Comparison of ENCODE assay signal across 16 cellular contexts in genomic region chr5:1068204-1068894, GRCh38. TPM values are rescaled to one million over a fixed set of nuclear protein-coding genes. Genes with fewer than 3 reads are reported as not detected.
"Had no signal": no experiment of that assay in that cellular context is flagged by ENCODE, and none has a peak within 500 bp of the region (broad histone marks: within the 10 kb centered on the region; RNA-seq: fewer than 3 reads in every experiment).

No MANE protein-coding gene starts in this region.

- H3K27me3 Mint-ChIP-seq: activated CD4-positive, alpha-beta T cell treated with anti-CD3 and anti-CD28 coated beads, Interleukin-2, amount 10 ng/mL, durations not matched to agents 24 days and 14 days; activated naive CD8-positive, alpha-beta T cell treated with anti-CD3 and anti-CD28 coated beads, Interleukin-2, amount 10 ng/mL, durations not matched to agents 7 days and 5 days; dendritic cell treated with granulocyte-macrophage colony-stimulating factor and Interleukin-4, amounts not matched to agents 40 ng/mL and 50 ng/mL, for 4 days had no signal

- H3K27ac Mint-ChIP-seq: activated CD4-positive, alpha-beta T cell treated with anti-CD3 and anti-CD28 coated beads, Interleukin-2, amount 10 ng/mL, durations not matched to agents 24 days and 14 days; activated naive CD8-positive, alpha-beta T cell treated with anti-CD3 and anti-CD28 coated beads, Interleukin-2, amount 10 ng/mL, durations not matched to agents 7 days and 5 days; dendritic cell treated with granulocyte-macrophage colony-stimulating factor and Interleukin-4, amounts not matched to agents 40 ng/mL and 50 ng/mL, for 4 days; nephron; WTC11 had no signal

- H3K9me3 ChIP-seq: prostate gland, vagina had no signal

- DNase-seq: activated CD4-positive, alpha-beta T cell treated with anti-CD3 and anti-CD28 coated beads, Interleukin-2, amount 10 ng/mL, durations not matched to agents 24 days and 14 days; activated CD8-positive, alpha-beta memory T cell treated with anti-CD3 and anti-CD28 coated beads, Interleukin-2, amount 50 U/mL, for 48 hours; activated naive CD8-positive, alpha-beta T cell treated with anti-CD3 and anti-CD28 coated beads, Interleukin-2, amount 10 ng/mL, durations not matched to agents 7 days and 5 days; cerebellar nuclear complex; effector memory CD4-positive, alpha-beta T cell; foreskin melanocyte; head of caudate nucleus; occipital lobe; stimulated activated CD4-positive, alpha-beta T cell treated with anti-CD3 and anti-CD28 coated beads, Interleukin-1b, Interleukin-23, amount 100 ng/mL, for 48 hours had no signal

- H3K4me1 Mint-ChIP-seq: activated CD4-positive, alpha-beta T cell treated with anti-CD3 and anti-CD28 coated beads, Interleukin-2, amount 10 ng/mL, durations not matched to agents 24 days and 14 days; activated naive CD8-positive, alpha-beta T cell treated with anti-CD3 and anti-CD28 coated beads, Interleukin-2, amount 10 ng/mL, durations not matched to agents 7 days and 5 days; nephron; WTC11 had no signal

- ATAC-seq: WTC11 had no signal

- H3K27ac ChIP-seq: epithelial cell of prostate, prostate gland, vagina had no signal

- H3K36me3 Mint-ChIP-seq: activated naive CD8-positive, alpha-beta T cell treated with anti-CD3 and anti-CD28 coated beads, Interleukin-2, amount 10 ng/mL, durations not matched to agents 7 days and 5 days; WTC11 had no signal

- H3K4me3 Mint-ChIP-seq: activated CD4-positive, alpha-beta T cell treated with anti-CD3 and anti-CD28 coated beads, Interleukin-2, amount 10 ng/mL, durations not matched to agents 24 days and 14 days; activated naive CD8-positive, alpha-beta T cell treated with anti-CD3 and anti-CD28 coated beads, Interleukin-2, amount 10 ng/mL, durations not matched to agents 7 days and 5 days; dendritic cell treated with granulocyte-macrophage colony-stimulating factor and Interleukin-4, amounts not matched to agents 40 ng/mL and 50 ng/mL, for 4 days; nephron; WTC11 had no signal

- H3K4me1 ChIP-seq: prostate gland, vagina had no signal

- H3K9me3 Mint-ChIP-seq: activated CD4-positive, alpha-beta T cell treated with anti-CD3 and anti-CD28 coated beads, Interleukin-2, amount 10 ng/mL, durations not matched to agents 24 days and 14 days; activated naive CD8-positive, alpha-beta T cell treated with anti-CD3 and anti-CD28 coated beads, Interleukin-2, amount 10 ng/mL, durations not matched to agents 7 days and 5 days; dendritic cell treated with granulocyte-macrophage colony-stimulating factor and Interleukin-4, amounts not matched to agents 40 ng/mL and 50 ng/mL, for 4 days; nephron; WTC11 had no signal

- H3K27me3 ChIP-seq: vagina had no signal

- H3K4me3 ChIP-seq: prostate gland, vagina had no signal

RNA-seq across cellular contexts. Expression of gene NKD2, which starts 59.7 kb away (rescaled TPM):
- polyA plus RNA-seq: fibroblast of lung had no signal
